8 cellular contexts compared by ENCODE assay signal in genomic region chr12:54385251-54385914, GRCh38.
DNase-seq lines count a peak whose midpoint lies in the region; ATAC-seq and TF ChIP-seq lines count a peak whose summit lies in the region.

No MANE protein-coding gene starts in this region.

- H3K9ac ChIP-seq in adipocyte (ENCODE audit: low read length), result peak overlapping the region; percentile 41
- H3K9ac ChIP-seq in mucosa of rectum (ENCODE audit: low read depth in 1 of 2, low read length in 2 of 2), result no peak overlapping the region

- peak overlapping the region; percentile 14 to 76 for H3K27ac ChIP-seq in mucosa of rectum (ENCODE audit: low read depth in 2 of 2, low read length in 2 of 2)

- ATAC-seq in HG02763 (IDR thresholded peaks at IDR 0.05; ENCODE audit: unreplicated experiment), result peak; percentile 59
- no peak for ATAC-seq in GM19397 (IDR thresholded peaks at IDR 0.05; ENCODE audit: unreplicated experiment)

- DNase-seq in GM06990 (ENCODE audit: extremely low read depth, insufficient read length) (peak; percentile 45), adipocyte (ENCODE audit: low read depth) (no peak), hippocampal formation (lab: John Stamatoyannopoulos, UW) (no peak), NCI-H187 treated with DMSO at 0.1 percent for 48 hours (lab: John Stamatoyannopoulos, UW) (no peak)
- no peak for DNase-seq in central memory CD4-positive, alpha-beta T cell

- TF ChIP-seq CTCF in GM06990 (IDR thresholded peaks at IDR 0.05; ENCODE audit: insufficient read depth, low read length, poor library complexity, severe bottlenecking), result no peak

- H3K27me3 ChIP-seq in GM06990 (replicated peaks; ENCODE audit: control insufficient read depth, insufficient read depth, low read length) (no peaks in the 10 kb centered on the region), adipocyte (replicated peaks; ENCODE audit: control insufficient read depth, insufficient read depth, low read length) (no peaks in the 10 kb centered on the region), mucosa of rectum (ENCODE audit: control insufficient read depth in 2 of 2, insufficient read depth in 2 of 2, low read length in 2 of 2) (no peaks in the 10 kb centered on the region)

- peaks cover 30% of the 10 kb centered on the region for H3K4me1 ChIP-seq in adipocyte (ENCODE audit: control insufficient read depth, insufficient read depth, low read length)
- peaks cover 12% of the 10 kb centered on the region in 2 donors for H3K4me1 ChIP-seq in mucosa of rectum (ENCODE audit: control insufficient read depth in 2 of 2, insufficient read depth in 2 of 2, low read length in 2 of 2)

- H3K4me3 ChIP-seq in GM06990 (replicated peaks; ENCODE audit: low read depth, low read length) (no peak overlapping the region), adipocyte (ENCODE audit: low read length) (no peak overlapping the region), mucosa of rectum (ENCODE audit: low read length in 2 of 2) (peak overlapping the region in 1 of 2 donors; percentile 31)

- H3K36me3 ChIP-seq in GM06990 (ENCODE audit: control insufficient read depth, insufficient read depth, low read length) (no peaks in the 10 kb centered on the region), adipocyte (ENCODE audit: control insufficient read depth, insufficient read depth, low read length, severe bottlenecking) (no peaks in the 10 kb centered on the region), mucosa of rectum (ENCODE audit: control insufficient read depth in 2 of 2, insufficient read depth in 2 of 2, low read length in 2 of 2) (no peaks in the 10 kb centered on the region)

- H3K9me3 ChIP-seq in adipocyte (ENCODE audit: control insufficient read depth, low read length), result no peaks in the 10 kb centered on the region
- no peaks in the 10 kb centered on the region for H3K9me3 ChIP-seq in mucosa of rectum (ENCODE audit: control insufficient read depth in 2 of 2, low read length in 2 of 2)
